Comparison of ENCODE assay signal across 20 cellular contexts in genomic region chr12:450438-450837, GRCh38. TPM values are rescaled to one million over a fixed set of nuclear protein-coding genes. Genes with fewer than 3 reads are reported as not detected.
"Had no signal": no experiment of that assay in that cellular context is flagged by ENCODE, and none has a peak within 500 bp of the region (broad histone marks: within the 10 kb centered on the region; RNA-seq: fewer than 3 reads in every experiment).

No MANE protein-coding gene starts in this region.

- H3K4me3 ChIP-seq: left lung, lung, right lobe of liver, skin epidermis, vagina had no signal

- H3K4me1 ChIP-seq: left lung, right lobe of liver, vagina had no signal

- H3K9me3 ChIP-seq: left lung, right lobe of liver, vagina had no signal

- H3K27ac ChIP-seq: left lung, right lobe of liver, skin epidermis, vagina had no signal

- H3K27me3 ChIP-seq: right lobe of liver, vagina had no signal

- DNase-seq: activated CD4-positive, alpha-beta T cell treated with anti-CD3 and anti-CD28 coated beads, Interleukin-2, amount 10 ng/mL, durations not matched to agents 7 days and 5 days; activated CD8-positive, alpha-beta T cell treated with anti-CD3 and anti-CD28 coated beads for 36 hours; activated gamma-delta T cell treated with Interleukin-2 at 50 U/mL for 16 hours; anterior cingulate cortex; dermis blood vessel endothelial cell; effector CD8-positive, alpha-beta T cell; foreskin melanocyte; immature natural killer cell; left lung; occipital lobe; posterior cingulate gyrus; right lobe of liver; stimulated activated CD4-positive, alpha-beta T cell treated with anti-CD3 and anti-CD28 coated beads, Interleukin-2, amount 100 ng/mL, for 24 hours; T-helper 9 cell; trophoblast cell had no signal

- ATAC-seq: activated CD4-positive, CD25-positive, alpha-beta regulatory T cell treated with anti-CD3 and anti-CD28 coated beads, Interleukin-2, amount 50 U/mL, for 24 hours; activated CD8-positive, alpha-beta T cell treated with anti-CD3 and anti-CD28 coated beads for 36 hours; left lung; right lobe of liver; stimulated activated memory B cell treated with anti-CD40 and anti-IgM and Interleukin-4, amounts not matched to agents 10 μg/mL and 1 μg/mL and 100 μg/mL, for 72 hours had no signal

- H3K36me3 ChIP-seq: left lung, right lobe of liver, vagina had no signal

RNA-seq across cellular contexts. Expression of gene B4GALNT3, which starts 9.3 kb away (rescaled TPM):
- total RNA-seq: dermis blood vessel endothelial cell had no signal
